In the genomic region with DNA sequence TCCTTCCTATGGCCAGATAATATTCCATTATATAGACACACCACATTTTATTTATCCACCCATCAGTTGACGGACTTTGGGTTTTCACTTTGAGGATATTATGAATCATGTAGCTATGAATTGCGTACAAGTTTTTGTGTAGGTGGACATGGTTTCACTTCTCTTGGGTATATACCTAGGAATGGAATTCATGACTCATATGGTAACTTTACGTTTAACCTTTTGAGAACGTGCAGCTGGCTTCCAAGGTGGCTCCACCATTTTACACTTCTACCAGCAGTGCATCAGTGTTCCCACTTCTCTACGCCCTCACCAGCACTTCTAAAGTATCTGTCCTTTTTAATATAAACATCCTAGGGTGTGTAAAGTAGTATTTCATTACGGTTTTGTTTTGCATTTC, we compare ENCODE assay signal across 8 cellular contexts.
DNase-seq lines count a peak whose midpoint lies in the region; ATAC-seq, FAIRE-seq and TF ChIP-seq lines count a peak whose summit lies in the region.

No MANE protein-coding gene starts in this region.

- no peaks in the 10 kb centered on the region for H3K9me3 Mint-ChIP-seq in T-cell

- peak overlapping the region; percentile 46 for H3K4me2 ChIP-seq in PC-3 (ENCODE audit: low read length)

- H3K4me3 ChIP-seq in PC-3 (ENCODE audit: low read length) (no peak overlapping the region), small intestine (ENCODE audit: low read depth in 1 of 2, low read length in 2 of 2) (no peak overlapping the region), vagina (no peak overlapping the region)

- no peaks in the 10 kb centered on the region for H3K36me3 ChIP-seq in PC-3 (ENCODE audit: low read depth, low read length)
- H3K36me3 ChIP-seq in small intestine (ENCODE audit: control insufficient read depth in 2 of 2, insufficient read depth in 2 of 2, low read length in 2 of 2): no peaks in the 10 kb centered on the region
- H3K36me3 ChIP-seq in vagina: no peaks in the 10 kb centered on the region

- H3K4me1 Mint-ChIP-seq in T-cell: peaks cover 20 to 28% (median 21%) of the 10 kb centered on the region in 3 donors

- no peak overlapping the region for H3K27ac Mint-ChIP-seq in T-cell

- POLR2A ChIA-PET in PC-3 (lab: Charles Lee; ENCODE audit: unreplicated experiment) (no interaction called here), T-cell (lab: Charles Lee) (no interaction called here)

- no peaks in the 10 kb centered on the region for H3F3A ChIP-seq in PC-3 (ENCODE audit: low read length, unreplicated experiment)

- TF ChIP-seq CTCF in PC-3 (conservative IDR thresholded peaks at IDR 0.05; ENCODE audit: low read depth, low read length) (no peak), vagina (IDR thresholded peaks at IDR 0.05) (no peak)

- intact Hi-C loops in PC-3 (cut with micrococcal nuclease) (no loop called here), vagina (cut with DNase I) (no loop called here)

- no peak overlapping the region for H3K4me3 Mint-ChIP-seq in T-cell

- H3K4me1 ChIP-seq in PC-3 (ENCODE audit: insufficient read depth, low read length): peaks cover 30% of the 10 kb centered on the region
- H3K4me1 ChIP-seq in small intestine (ENCODE audit: control insufficient read depth in 2 of 2, insufficient read depth in 1 of 2, low read depth in 1 of 2, low read length in 1 of 2): peaks cover 17 to 24% of the 10 kb centered on the region in 2 donors
- peaks cover 9% of the 10 kb centered on the region for H3K4me1 ChIP-seq in vagina

- ATAC-seq in GM19023 (IDR thresholded peaks at IDR 0.05; ENCODE audit: unreplicated experiment): peak; percentile 75
- peak; percentile 76 for ATAC-seq in HG02759 (IDR thresholded peaks at IDR 0.05; ENCODE audit: unreplicated experiment)
- peak; percentile 68 for ATAC-seq in PC-3
- no peak for ATAC-seq in T-cell (replicated peaks in 1 of 4)

- TF ChIP-seq POLR2A in vagina (IDR thresholded peaks at IDR 0.05): no peak

- H3K27ac ChIP-seq in PC-3 (ENCODE audit: low read length) (peak overlapping the region; percentile 78), small intestine (ENCODE audit: low read depth in 1 of 2, low read length in 1 of 2) (peak overlapping the region; percentile 71 to 83), vagina (no peak overlapping the region)

- H3K9me2 ChIP-seq in PC-3 (replicated peaks; ENCODE audit: low read length): no peaks in the 10 kb centered on the region

- FAIRE-seq in small intestine (lab: Jason Lieb, UNC): no peak

- H3K27me3 ChIP-seq in PC-3 (ENCODE audit: low read length): no peaks in the 10 kb centered on the region
- no peaks in the 10 kb centered on the region for H3K27me3 ChIP-seq in small intestine (ENCODE audit: control insufficient read depth in 2 of 2, insufficient read depth in 2 of 2, low read length in 2 of 2)
- no peaks in the 10 kb centered on the region for H3K27me3 ChIP-seq in vagina

- H3K79me2 ChIP-seq in PC-3 (ENCODE audit: low read length): peaks cover 28% of the 10 kb centered on the region

- peak overlapping the region; percentile 10; the same call in 1 of the 2 replicates for H3K9ac ChIP-seq in PC-3 (ENCODE audit: low read length)

- no peaks in the 10 kb centered on the region for H4K20me1 ChIP-seq in PC-3 (ENCODE audit: low read length)

- H3K9me3 ChIP-seq in PC-3 (ENCODE audit: low read length): no peaks in the 10 kb centered on the region
- no peaks in the 10 kb centered on the region for H3K9me3 ChIP-seq in small intestine (ENCODE audit: control insufficient read depth, low read depth)
- H3K9me3 ChIP-seq in vagina: no peaks in the 10 kb centered on the region

- H3K27me3 Mint-ChIP-seq in T-cell: no peaks in the 10 kb centered on the region

- H3K36me3 Mint-ChIP-seq in T-cell: peaks cover 3% of the 10 kb centered on the region

- DNase-seq in PC-3 (peak; percentile 77), small intestine (peak; percentile 89), T-cell (no peak), vagina (ENCODE audit: extremely low spot score in 2 of 2) (no peak), NCI-H1105 treated with DMSO at 0.1 percent for 48 hours (lab: John Stamatoyannopoulos, UW) (no peak), medulla oblongata (ENCODE audit: extremely low spot score) (no peak)

- BruUV-seq in PC-3 (replicated peaks; lab: Mats Ljungman, UMichigan): no TSS peak

- CTCF ChIA-PET in PC-3 (lab: Charles Lee): interaction anchor here (1.1 kb wide), 1 partner anchor 19 kb away, joined by 3 read pairs; no protein-coding TSS in a partner anchor
- CTCF ChIA-PET in T-cell (lab: Charles Lee): no interaction called here

- no peak overlapping the region for H2AFZ ChIP-seq in PC-3 (ENCODE audit: low read length)

- 18 to 43% (median 20%) methylated on average over 6 of the region's 6 CpGs for WGBS in small intestine, 3 donors

Comparison
In these comparisons a context has a peak if more than half of its experiments do, and no peak if none do; other contexts are left out.
1. ATAC-seq: peak in GM19023 (single experiment), HG02759 (single experiment) and PC-3 (single experiment); none in T-cell (0 of 4).
2. DNase-seq: peak in PC-3 (single experiment) and small intestine (single experiment); none in T-cell (0 of 34), vagina (0 of 2), NCI-H1105 treated with DMSO at 0.1 percent for 48 hours (single experiment) and medulla oblongata (single experiment).